In genomic region chr12:110117948-110118685, GRCh38 we compare ENCODE assay signal across 14 cellular contexts. TPM values are rescaled to one million over a fixed set of nuclear protein-coding genes. Genes with fewer than 3 reads are reported as not detected.
DNase-seq lines count a peak whose midpoint lies in the region; ATAC-seq and TF ChIP-seq lines count a peak whose summit lies in the region.
"Had no signal": no experiment of that assay in that cellular context is flagged by ENCODE, and none has a peak within 500 bp of the region (broad histone marks: within the 10 kb centered on the region; RNA-seq: fewer than 3 reads in every experiment).

No MANE protein-coding gene starts in this region.

- no peaks in the 10 kb centered on the region for H4K20me1 ChIP-seq in hepatocyte (ENCODE audit: insufficient read depth, poor library complexity, severe bottlenecking)

- TF ChIP-seq CTCF in adrenal gland (IDR thresholded peaks at IDR 0.05), result no peak
- no peak for TF ChIP-seq CTCF in hepatocyte (IDR thresholded peaks at IDR 0.05; ENCODE audit: poor library complexity)

- H3K4me3 ChIP-seq in adrenal gland, result no peak overlapping the region
- no peak overlapping the region for H3K4me3 ChIP-seq in hepatocyte

- H3K27ac ChIP-seq in adrenal gland (peak overlapping the region in 4 of 5 donors; percentile 7 to 37 (median 34)), hepatocyte (no peak overlapping the region), temporal lobe (ENCODE audit: low read depth, low read length) (peak overlapping the region; percentile 45)
- H3K27ac ChIP-seq: brain microvascular endothelial cell had no signal

- peak overlapping the region; percentile 23 for H2AFZ ChIP-seq in hepatocyte

- no peak overlapping the region for H3K4me2 ChIP-seq in hepatocyte

- H3K9me3 ChIP-seq in adrenal gland (replicated peaks in 1 of 3) (no peaks in the 10 kb centered on the region), hepatocyte (ENCODE audit: low read depth) (no peaks in the 10 kb centered on the region)

- no peaks in the 10 kb centered on the region for H3K27me3 ChIP-seq in adrenal gland
- H3K27me3 ChIP-seq in hepatocyte, result no peaks in the 10 kb centered on the region
- H3K27me3 ChIP-seq: brain microvascular endothelial cell had no signal

- WGBS in adrenal gland, 4 donors, result 25 to 41% (median 30%) methylated on average over 7 of the region's 7 CpGs
- WGBS in hepatocyte (ENCODE audit: low lambda C conversion rate, missing lambda C conversion rate), result 71% methylated on average over 7 of the region's 7 CpGs

- no peaks in the 10 kb centered on the region for H3K9me2 ChIP-seq in hepatocyte (replicated peaks; ENCODE audit: insufficient read depth)

- no peak for ATAC-seq in HG03457 (IDR thresholded peaks at IDR 0.05; ENCODE audit: unreplicated experiment)

- DNase-seq in NCI-H82 (lab: John Stamatoyannopoulos, UW) (peak; percentile 28), NCI-H82 treated with DMSO at 0.1 percent for 48 hours (lab: John Stamatoyannopoulos, UW; ENCODE audit: unreplicated experiment) (no peak), adrenal gland (no peak), hepatocyte (ENCODE audit: low spot score) (no peak), NCI-H2171 (lab: John Stamatoyannopoulos, UW) (no peak)
- no peak for DNase-seq in stimulated activated CD8-positive, alpha-beta memory T cell treated with anti-CD3 and anti-CD28 coated beads, Interleukin-4, amount 100 ng/mL, for 48 hours
- DNase-seq: activated B cell treated with CpG ODN at 0.5 μM for 24 hours; activated naive CD4-positive, alpha-beta T cell treated with Interleukin-2 at 50 U/mL for 16 hours; brain microvascular endothelial cell; naive B cell; NCI-H1048; stimulated activated CD4-positive, alpha-beta T cell treated with anti-CD3 and anti-CD28 coated beads, Interleukin-2, amount 100 ng/mL, for 24 hours had no signal

- intact Hi-C loops in adrenal gland (cut with DNase I), result no loop called here

- H3K36me3 ChIP-seq in adrenal gland (replicated peaks in 1 of 2) (no peaks in the 10 kb centered on the region), hepatocyte (replicated peaks; ENCODE audit: insufficient read depth, low read depth) (no peaks in the 10 kb centered on the region)
- H3K36me3 ChIP-seq: brain microvascular endothelial cell had no signal

- no peak for TF ChIP-seq POLR2A in adrenal gland (IDR thresholded peaks at IDR 0.05)

- H3K4me1 ChIP-seq in adrenal gland (replicated peaks in 1 of 2), result peaks cover 0 to 20% of the 10 kb centered on the region in 2 donors
- no peaks in the 10 kb centered on the region for H3K4me1 ChIP-seq in hepatocyte (ENCODE audit: insufficient read depth)

- H3K79me2 ChIP-seq in hepatocyte, result no peaks in the 10 kb centered on the region

RNA-seq across cellular contexts. Expression of gene IFT81, which starts 6.0 kb away (rescaled TPM):
- total RNA-seq in adrenal gland (10 to 100 TPM in 4 of 8 donors, 1 to 10 TPM in 4; 4.0 to 17.4 (median 10.5) TPM), hepatocyte (13.7 and 14.6 TPM in 2 replicates), temporal lobe (81.6 TPM)
- polyA plus RNA-seq in adrenal gland (10 to 100 TPM in 1 of 3 donors, 1 to 10 TPM in 2; 5.3 to 12.1 (median 5.9) TPM), hepatocyte (10.4 and 12.6 TPM in 2 replicates)
